ENCODE assay signal across 26 cellular contexts in the genomic region with DNA sequence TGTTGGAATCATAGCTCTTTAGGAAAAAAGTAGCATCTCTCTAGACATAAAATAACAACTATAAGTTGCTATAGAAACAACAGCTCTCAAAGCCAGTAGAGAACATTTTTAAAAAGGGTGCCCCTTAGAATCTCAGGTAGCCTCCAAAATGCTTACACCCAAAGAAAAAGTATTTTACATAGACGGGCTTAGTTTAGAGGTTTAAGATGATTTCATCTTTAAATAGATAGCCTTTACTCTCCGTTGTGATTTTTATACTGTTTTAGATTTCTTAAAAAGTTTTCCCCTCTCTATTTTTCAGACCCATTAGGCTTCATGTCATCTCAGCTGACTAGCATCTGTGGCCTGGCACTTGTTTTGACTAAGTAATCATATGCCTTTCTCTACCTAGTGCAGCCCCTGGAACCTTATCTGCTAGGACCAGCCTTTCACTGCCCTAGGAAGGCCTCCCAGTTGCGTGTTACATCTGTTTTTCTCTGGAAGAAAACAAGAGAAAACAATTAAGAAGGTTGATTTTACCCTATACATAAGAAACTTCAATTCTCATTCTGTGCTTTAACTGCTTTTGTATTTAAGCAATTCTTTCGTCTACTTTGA.
"Had no signal": no experiment of that assay in that cellular context is flagged by ENCODE, and none has a peak within 500 bp of the region (broad histone marks: within the 10 kb centered on the region; RNA-seq: fewer than 3 reads in every experiment).

No MANE protein-coding gene starts in this region.

- H3K27ac ChIP-seq: colonic mucosa, epithelial cell of prostate, esophagus muscularis mucosa, foreskin keratinocyte, gastroesophageal sphincter, left lung, neural progenitor cell, ovary, psoas muscle, sigmoid colon, testis, tibial artery had no signal

- ATAC-seq: foreskin keratinocyte; gastroesophageal sphincter; left cardiac atrium; left lung; naive thymus-derived CD4-positive, alpha-beta T cell; psoas muscle; right cardiac atrium; stimulated activated effector memory CD8-positive, alpha-beta T cell treated with anti-CD3 and anti-CD28 coated beads, Interleukin-12 subunit alpha, Interleukin-12 subunit beta, amount 100 ng/mL, for 72 hours; stimulated activated naive CD8-positive, alpha-beta T cell treated with anti-CD3 and anti-CD28 coated beads, Interleukin-15, Interleukin-2, amounts not matched to agents 100 U/mL and 50 U/mL, for 24 hours had no signal

- H3K36me3 ChIP-seq: colonic mucosa, esophagus muscularis mucosa, gastroesophageal sphincter, left lung, neural progenitor cell, ovary, sigmoid colon, tibial artery had no signal

- H3K9ac ChIP-seq: neural progenitor cell had no signal

- H3K27me3 ChIP-seq: colonic mucosa, esophagus muscularis mucosa, foreskin keratinocyte, gastroesophageal sphincter, left lung, ovary, sigmoid colon, testis, tibial artery had no signal

- DNase-seq: colonic mucosa; effector CD8-positive, alpha-beta T cell; endodermal cell; foreskin keratinocyte; left cardiac atrium; left lung; mesenchymal stem cell; midbrain; naive thymus-derived CD4-positive, alpha-beta T cell; ovary; posterior cingulate gyrus; psoas muscle; right cardiac atrium; sigmoid colon; stimulated activated CD4-positive, alpha-beta T cell treated with anti-CD3 and anti-CD28 coated beads, Interleukin-2, amount 100 ng/mL, for 24 hours; stimulated activated CD4-positive, alpha-beta T cell treated with anti-CD3 and anti-CD28 coated beads, Interleukin-4, amount 100 ng/mL, for 24 hours; stimulated activated naive CD8-positive, alpha-beta T cell treated with anti-CD3 and anti-CD28 coated beads, Interleukin-15, Interleukin-2, amounts not matched to agents 100 U/mL and 50 U/mL, for 24 hours; substantia nigra; testis; tibial artery had no signal

- H3K4me2 ChIP-seq: neural progenitor cell had no signal

- H3K4me3 ChIP-seq: colonic mucosa, esophagus muscularis mucosa, gastroesophageal sphincter, left lung, neural progenitor cell, ovary, psoas muscle, sigmoid colon, testis, tibial artery had no signal

- H2AFZ ChIP-seq: neural progenitor cell had no signal

- FAIRE-seq: islet of Langerhans had no signal

- H3K9me3 ChIP-seq: colonic mucosa, esophagus muscularis mucosa, gastroesophageal sphincter, left lung, ovary, psoas muscle, sigmoid colon, testis, tibial artery had no signal

- H3K4me1 ChIP-seq: colonic mucosa, neural progenitor cell, sigmoid colon, tibial artery had no signal
